18 cellular contexts compared by ENCODE assay signal in genomic region chr4:114264452-114264851, GRCh38.
"Had no signal": no experiment of that assay in that cellular context is flagged by ENCODE, and none has a peak within 500 bp of the region (broad histone marks: within the 10 kb centered on the region; RNA-seq: fewer than 3 reads in every experiment).

No MANE protein-coding gene starts in this region.

- DNase-seq: activated T-cell treated with anti-CD3 and anti-CD28 coated beads, Interleukin-2, amount 50 U/mL, for 1 hour; cerebellar nuclear complex; cortex of kidney; kidney; midbrain; right lobe of liver; stimulated activated CD4-positive, alpha-beta T cell treated with anti-CD3 and anti-CD28 coated beads, Interleukin-15, amount 100 ng/mL, for 24 hours; stimulated activated naive CD4-positive, alpha-beta T cell treated with Interleukin-2 at 50 U/mL for 16 hours; T1000; upper lobe of right lung had no signal

- H3K4me1 ChIP-seq: right lobe of liver, upper lobe of right lung had no signal

- ATAC-seq: activated naive CD4-positive, alpha-beta T cell treated with anti-CD3 and anti-CD28 coated beads, Interleukin-2, amount 50 U/mL, for 72 hours; activated T-helper 17 cell treated with anti-CD3 and anti-CD28 coated beads, Interleukin-2, amount 50 U/mL, for 72 hours; left lobe of liver; natural killer cell treated with Interleukin-12 subunit alpha and Interleukin-12 subunit beta and Interleukin-15 and Interleukin-18, amount 100 ng/mL, for 72 hours; upper lobe of right lung; WTC11 had no signal

- H3K36me3 Mint-ChIP-seq: activated naive CD4-positive, alpha-beta T cell treated with anti-CD3 and anti-CD28 coated beads, Interleukin-2, amount 50 U/mL, for 72 hours; natural killer cell treated with Interleukin-12 subunit alpha and Interleukin-12 subunit beta and Interleukin-15 and Interleukin-18, amount 100 ng/mL, for 72 hours; WTC11 had no signal

- H3K9me3 ChIP-seq: right lobe of liver, upper lobe of right lung had no signal

- H3K27me3 ChIP-seq: upper lobe of right lung had no signal

- H3K4me3 Mint-ChIP-seq: activated T-helper 17 cell treated with anti-CD3 and anti-CD28 coated beads, Interleukin-2, amount 50 U/mL, for 72 hours; natural killer cell treated with Interleukin-12 subunit alpha and Interleukin-12 subunit beta and Interleukin-15 and Interleukin-18, amount 100 ng/mL, for 72 hours; T-helper 1 cell treated with Interleukin-12 subunit alpha and Interleukin-12 subunit beta and Interleukin-4 antibody, amounts not matched to agents 30 μg/mL and 1 μg/mL, for 36 hours; WTC11 had no signal

- H3K27ac ChIP-seq: right lobe of liver, upper lobe of right lung had no signal

- H3K27me3 Mint-ChIP-seq: activated T-helper 17 cell treated with anti-CD3 and anti-CD28 coated beads, Interleukin-2, amount 50 U/mL, for 72 hours; natural killer cell treated with Interleukin-12 subunit alpha and Interleukin-12 subunit beta and Interleukin-15 and Interleukin-18, amount 100 ng/mL, for 72 hours had no signal

- H3K27ac Mint-ChIP-seq: activated naive CD4-positive, alpha-beta T cell treated with anti-CD3 and anti-CD28 coated beads, Interleukin-2, amount 50 U/mL, for 72 hours; activated T-helper 17 cell treated with anti-CD3 and anti-CD28 coated beads, Interleukin-2, amount 50 U/mL, for 72 hours; natural killer cell treated with Interleukin-12 subunit alpha and Interleukin-12 subunit beta and Interleukin-15 and Interleukin-18, amount 100 ng/mL, for 72 hours; T-helper 1 cell treated with Interleukin-12 subunit alpha and Interleukin-12 subunit beta and Interleukin-4 antibody, amounts not matched to agents 30 μg/mL and 1 μg/mL, for 36 hours; WTC11 had no signal

- H3K4me2 ChIP-seq: smooth muscle cell had no signal

- H3K9me3 Mint-ChIP-seq: activated naive CD4-positive, alpha-beta T cell treated with anti-CD3 and anti-CD28 coated beads, Interleukin-2, amount 50 U/mL, for 72 hours; activated T-helper 17 cell treated with anti-CD3 and anti-CD28 coated beads, Interleukin-2, amount 50 U/mL, for 72 hours; T-helper 1 cell treated with Interleukin-12 subunit alpha and Interleukin-12 subunit beta and Interleukin-4 antibody, amounts not matched to agents 30 μg/mL and 1 μg/mL, for 36 hours; WTC11 had no signal

- H3K4me3 ChIP-seq: lung, right lobe of liver, smooth muscle cell, upper lobe of right lung had no signal

- H3K36me3 ChIP-seq: right lobe of liver, upper lobe of right lung had no signal

- H3K4me1 Mint-ChIP-seq: activated T-helper 17 cell treated with anti-CD3 and anti-CD28 coated beads, Interleukin-2, amount 50 U/mL, for 72 hours; WTC11 had no signal
